ENCODE assay signal across 26 cellular contexts in the genomic region with DNA sequence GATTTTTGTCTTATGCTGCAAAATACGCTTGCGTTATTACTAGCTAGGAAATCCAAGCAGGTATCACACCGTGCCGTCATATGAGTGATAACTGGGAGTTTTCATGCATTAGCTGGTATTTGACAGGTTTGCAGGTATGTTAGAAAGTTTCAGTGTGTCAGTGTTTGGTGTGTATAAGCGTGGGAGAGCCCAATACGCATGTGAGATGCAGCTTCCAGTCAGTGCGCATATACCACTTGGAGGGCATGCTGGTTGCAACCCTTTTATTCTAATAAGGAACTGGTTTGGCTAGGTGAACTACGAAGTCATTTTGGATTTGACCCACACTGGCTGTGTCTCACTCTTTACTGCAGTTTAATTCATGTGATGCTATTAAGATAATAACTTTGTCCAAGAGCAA. TPM values are rescaled to one million over a fixed set of nuclear protein-coding genes. Genes with fewer than 3 reads are reported as not detected.
DNase-seq lines count a peak whose midpoint lies in the region; ATAC-seq and TF ChIP-seq lines count a peak whose summit lies in the region.
"Had no signal": no experiment of that assay in that cellular context is flagged by ENCODE, and none has a peak within 500 bp of the region (broad histone marks: within the 10 kb centered on the region; RNA-seq: fewer than 3 reads in every experiment).

No MANE protein-coding gene starts in this region.

- BruUV-seq in Caco-2 (replicated peaks; lab: Mats Ljungman, UMichigan) = no TSS peak

- intact Hi-C loops in Caco-2 (cut with micrococcal nuclease; ENCODE audit: unreplicated experiment) = loop anchor here (5.0 kb wide), 1 partner anchor 34 kb away; the partner anchor contains the start of gene JARID2
- intact Hi-C loops in activated B cell treated with CpG ODN at 0.5 μM for 24 hours (cut with micrococcal nuclease) = no loop called here

- no peaks in the 10 kb centered on the region for H3K27me3 Mint-ChIP-seq in Caco-2 (ENCODE audit: insufficient read depth, unreplicated experiment)
- H3K27me3 Mint-ChIP-seq in activated B cell treated with CpG ODN at 0.5 μM for 24 hours = no peaks in the 10 kb centered on the region
- no peaks in the 10 kb centered on the region for H3K27me3 Mint-ChIP-seq in endothelial cell (ENCODE audit: unreplicated experiment)
- H3K27me3 Mint-ChIP-seq: IgD-negative memory B cell; stimulated activated naive CD8-positive, alpha-beta T cell treated with anti-CD3 and anti-CD28 coated beads, Interleukin-15, Interleukin-2, amounts not matched to agents 100 ng/mL and 50 ng/mL, for 24 hours had no signal

- CTCF ChIA-PET in Caco-2 (lab: Charles Lee) = no interaction called here
- CTCF ChIA-PET in activated B cell treated with CpG ODN at 0.5 μM for 24 hours (lab: Charles Lee) = no interaction called here
- CTCF ChIA-PET in RWPE1 (lab: Yijun Ruan, JAX) = no interaction called here

- ATAC-seq in activated B cell treated with CpG ODN at 0.5 μM for 24 hours (ENCODE audit: low read depth) = no peak
- ATAC-seq in HG03045 (IDR thresholded peaks at IDR 0.05; ENCODE audit: unreplicated experiment) = no peak
- ATAC-seq: activated naive CD4-positive, alpha-beta T cell treated with anti-CD3 and anti-CD28 coated beads, Interleukin-2, amount 50 U/mL, for 72 hours; gastroesophageal sphincter; Panc1 had no signal

- peaks cover 65% of the 10 kb centered on the region for H3K4me1 ChIP-seq in Caco-2
- peaks cover 23 to 41% of the 10 kb centered on the region in 2 experiments for H3K4me1 ChIP-seq in neutrophil (ENCODE audit: control insufficient read depth in 1 of 2, insufficient read depth in 1 of 2, low read depth in 1 of 2, low read length in 1 of 2)

- peak overlapping the region; percentile 82 for H3K27ac Mint-ChIP-seq in Caco-2 (ENCODE audit: unreplicated experiment)
- no peak overlapping the region for H3K27ac Mint-ChIP-seq in activated B cell treated with CpG ODN at 0.5 μM for 24 hours
- peak overlapping the region; percentile 44 for H3K27ac Mint-ChIP-seq in endothelial cell (ENCODE audit: unreplicated experiment)
- H3K27ac Mint-ChIP-seq: stimulated activated naive CD8-positive, alpha-beta T cell treated with anti-CD3 and anti-CD28 coated beads, Interleukin-15, Interleukin-2, amounts not matched to agents 100 ng/mL and 50 ng/mL, for 24 hours had no signal

- H3K4me1 Mint-ChIP-seq in Caco-2 (ENCODE audit: low read depth, unreplicated experiment) (peaks cover 31% of the 10 kb centered on the region), activated B cell treated with CpG ODN at 0.5 μM for 24 hours (peaks cover 81% of the 10 kb centered on the region), endothelial cell (ENCODE audit: unreplicated experiment) (peaks cover 41% of the 10 kb centered on the region)

- no peak overlapping the region for H3K4me3 ChIP-seq in Caco-2 (ENCODE audit: low read depth, low read length)
- no peak overlapping the region for H3K4me3 ChIP-seq in neutrophil (ENCODE audit: low read depth in 1 of 2, low read length in 1 of 2)
- H3K4me3 ChIP-seq: esophagus squamous epithelium, gastroesophageal sphincter, lower lobe of right lung, right atrium auricular region, SJSA1, thyroid gland had no signal

- H3K9me3 ChIP-seq in Caco-2 = no peaks in the 10 kb centered on the region; the same call in 1 of the 2 replicates
- H3K9me3 ChIP-seq in neutrophil = no peaks in the 10 kb centered on the region
- H3K9me3 ChIP-seq: esophagus squamous epithelium, gastroesophageal sphincter, lower lobe of right lung, right atrium auricular region, SJSA1, thyroid gland had no signal

- H3K27me3 ChIP-seq in Caco-2 (replicated peaks; ENCODE audit: control insufficient read depth, insufficient read depth, low read length) = no peaks in the 10 kb centered on the region
- H3K27me3 ChIP-seq in neutrophil = no peaks in the 10 kb centered on the region
- H3K27me3 ChIP-seq: esophagus squamous epithelium, gastroesophageal sphincter, right atrium auricular region, SJSA1, thyroid gland had no signal

- H3K4me3 Mint-ChIP-seq in Caco-2 (ENCODE audit: unreplicated experiment) (no peak overlapping the region), activated B cell treated with CpG ODN at 0.5 μM for 24 hours (peak overlapping the region; percentile 35), endothelial cell (ENCODE audit: unreplicated experiment) (no peak overlapping the region)
- H3K4me3 Mint-ChIP-seq: T-helper 1 cell treated with Interleukin-12 subunit alpha and Interleukin-12 subunit beta and Interleukin-4 antibody, amounts not matched to agents 30 μg/mL and 1 μg/mL, for 36 hours had no signal

- H3K36me3 Mint-ChIP-seq in Caco-2 (ENCODE audit: insufficient read depth, unreplicated experiment) = no peaks in the 10 kb centered on the region
- peaks cover 4% of the 10 kb centered on the region for H3K36me3 Mint-ChIP-seq in activated B cell treated with CpG ODN at 0.5 μM for 24 hours (ENCODE audit: low read depth)
- no peaks in the 10 kb centered on the region for H3K36me3 Mint-ChIP-seq in endothelial cell (ENCODE audit: low read depth, unreplicated experiment)

- TF ChIP-seq CTCF in Caco-2 (IDR thresholded peaks at IDR 0.05; ENCODE audit: insufficient read depth in 1 of 2, low read depth in 1 of 2, low read length in 1 of 2, severe bottlenecking in 1 of 2, unreplicated experiment in 1 of 2) (no peak), activated B cell treated with CpG ODN at 0.5 μM for 24 hours (IDR thresholded peaks at IDR 0.05) (no peak), endothelial cell (IDR thresholded peaks at IDR 0.05; ENCODE audit: unreplicated experiment) (no peak), neutrophil (IDR thresholded peaks at IDR 0.05) (no peak), RWPE1 (conservative IDR thresholded peaks at IDR 0.05; ENCODE audit: low read depth) (no peak)

- POLR2A ChIA-PET in Caco-2 (lab: Charles Lee) = no interaction called here
- POLR2A ChIA-PET in activated B cell treated with CpG ODN at 0.5 μM for 24 hours (lab: Charles Lee) = interaction anchor here (0.6 kb wide), 1 partner anchor 62 kb away, joined by 3 read pairs; no protein-coding TSS in a partner anchor
- POLR2A ChIA-PET in RWPE1 (lab: Yijun Ruan, JAX; ENCODE audit: low non-redundant PET) = interaction anchor here (0.6 kb wide), 1 partner anchor 340 kb away, joined by 3 read pairs; no protein-coding TSS in a partner anchor

- H3K36me3 ChIP-seq in Caco-2 (ENCODE audit: control insufficient read depth, insufficient read depth, low read length) (no peaks in the 10 kb centered on the region), neutrophil (no peaks in the 10 kb centered on the region)
- H3K36me3 ChIP-seq: esophagus squamous epithelium, gastroesophageal sphincter, lower lobe of right lung, right atrium auricular region, thyroid gland had no signal

- DNase-seq in Caco-2 = no peak
- no peak for DNase-seq in activated B cell treated with CpG ODN at 0.5 μM for 24 hours
- no peak for DNase-seq in endothelial cell (ENCODE audit: low spot score)
- no peak for DNase-seq in RWPE1 (ENCODE audit: low spot score)
- no peak for DNase-seq in NK-92 (lab: John Stamatoyannopoulos, UW; ENCODE audit: unreplicated experiment)
- DNase-seq: activated CD4-positive, CD25-positive, alpha-beta regulatory T cell; activated CD8-positive, alpha-beta memory T cell treated with anti-CD3 and anti-CD28 coated beads for 24 hours; DND-41; effector CD4-positive, alpha-beta T cell; esophagus squamous epithelium; GOT3; kidney; lower lobe of right lung; NCI-H2081 treated with DMSO at 0.1 percent for 48 hours; stimulated activated CD4-positive, alpha-beta T cell treated with anti-CD3 and anti-CD28 coated beads, Interleukin-4, amount 100 ng/mL, for 24 hours; thyroid gland had no signal

- H3K27ac ChIP-seq in neutrophil = peak overlapping the region; percentile 54
- H3K27ac ChIP-seq in RWPE1 = no peak overlapping the region; the same call in 1 of the 2 replicates
- H3K27ac ChIP-seq: esophagus squamous epithelium, gastroesophageal sphincter, lower lobe of right lung, right atrium auricular region, SJSA1, thyroid gland had no signal

- H3K9me3 Mint-ChIP-seq in Caco-2 (ENCODE audit: unreplicated experiment) (no peaks in the 10 kb centered on the region), activated B cell treated with CpG ODN at 0.5 μM for 24 hours (no peaks in the 10 kb centered on the region), endothelial cell (ENCODE audit: unreplicated experiment) (no peaks in the 10 kb centered on the region)
- H3K9me3 Mint-ChIP-seq: activated naive CD4-positive, alpha-beta T cell treated with anti-CD3 and anti-CD28 coated beads, Interleukin-2, amount 50 U/mL, for 72 hours; stimulated activated naive CD8-positive, alpha-beta T cell treated with anti-CD3 and anti-CD28 coated beads, Interleukin-15, Interleukin-2, amounts not matched to agents 100 ng/mL and 50 ng/mL, for 24 hours; T-helper 1 cell treated with Interleukin-12 subunit alpha and Interleukin-12 subunit beta and Interleukin-4 antibody, amounts not matched to agents 30 μg/mL and 1 μg/mL, for 36 hours had no signal

RNA-seq across cellular contexts. Expression of gene JARID2, which starts 35.1 kb away (rescaled TPM):
- 17.0 and 18.3 TPM in 2 replicates for total RNA-seq in Caco-2 (2022)
- 27.0 and 28.5 TPM in 2 replicates for total RNA-seq in activated B cell treated with CpG ODN at 0.5 μM for 24 hours
- 66.1 TPM for total RNA-seq in endothelial cell (ENCODE audit: unreplicated experiment)
